Comparison of ENCODE assay signal across 7 cellular contexts in the genomic region with DNA sequence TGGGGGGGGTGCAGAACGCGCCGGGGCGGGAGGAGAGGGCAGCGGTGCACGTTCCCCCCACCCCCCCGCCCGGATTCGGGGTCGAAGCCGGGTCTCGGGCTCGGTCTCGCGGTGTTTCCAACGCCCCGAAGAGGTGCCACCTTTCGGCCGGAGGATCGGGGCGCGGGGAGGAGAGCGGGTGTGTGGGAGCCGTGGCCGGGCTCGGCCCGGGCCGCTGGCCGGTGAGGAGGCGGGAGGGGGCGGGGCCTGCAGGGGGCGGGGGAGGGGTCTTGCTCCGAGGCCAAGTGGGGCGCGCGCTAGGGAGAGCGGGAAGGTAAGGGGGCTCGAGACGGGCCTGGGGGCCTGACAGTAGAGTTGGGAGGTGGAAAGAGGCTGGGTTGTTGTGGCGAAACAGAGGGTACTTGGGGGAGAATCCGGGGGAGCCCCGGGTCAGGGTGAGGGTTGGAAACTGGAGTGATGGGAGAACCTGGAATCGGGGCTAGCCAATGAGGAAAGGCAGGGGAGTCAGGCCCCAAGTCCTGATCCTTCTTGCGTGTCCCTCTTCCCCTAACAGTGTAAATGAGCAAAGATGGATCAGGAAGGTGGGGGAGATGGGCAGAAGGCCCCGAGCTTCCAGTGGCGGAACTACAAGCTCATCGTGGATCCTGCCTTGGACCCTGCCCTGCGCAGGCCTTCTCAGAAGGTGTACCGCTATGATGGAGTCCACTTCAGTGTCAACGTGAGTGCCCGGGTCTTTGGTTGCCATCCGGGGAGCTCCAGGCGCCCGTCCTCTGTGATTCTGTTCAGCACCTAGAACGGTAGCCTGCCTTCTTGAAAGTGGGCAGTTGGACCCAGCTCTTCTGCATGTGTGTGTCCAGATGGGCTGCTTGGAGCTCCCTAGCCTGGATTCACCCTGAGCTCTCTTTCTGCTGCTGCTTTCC. TPM values are rescaled to one million over a fixed set of nuclear protein-coding genes. Genes with fewer than 3 reads are reported as not detected.
DNase-seq lines count a peak whose midpoint lies in the region; ATAC-seq and TF ChIP-seq lines count a peak whose summit lies in the region.

No MANE protein-coding gene starts in this region.

- H3K4me2 ChIP-seq in fibroblast of lung (ENCODE audit: extremely low read depth, insufficient read depth, low read length), result peak overlapping the region; percentile 92

- H3K27ac Mint-ChIP-seq in nephron progenitor cell, result peak overlapping the region; percentile 74

- H2AFZ ChIP-seq in fibroblast of lung (ENCODE audit: low read length), result no peak overlapping the region

- peak; percentile 44 for DNase-seq in HK-2 (ENCODE audit: unreplicated experiment)
- DNase-seq in fibroblast of lung (ENCODE audit: low read depth in 2 of 2), result peak; percentile 39 to 59
- DNase-seq in nephron progenitor cell, result no peak

- H3K27ac ChIP-seq in VCaP (peak overlapping the region; percentile 90), fibroblast of lung (ENCODE audit: insufficient read depth, low read length) (peak overlapping the region; percentile 69)

- peaks cover 35% of the 10 kb centered on the region for H3K4me1 Mint-ChIP-seq in nephron progenitor cell

- ATAC-seq in GM19468 (IDR thresholded peaks at IDR 0.05; ENCODE audit: extremely low read depth, unreplicated experiment) (peak; percentile 7), GM18870 (IDR thresholded peaks at IDR 0.05; ENCODE audit: unreplicated experiment) (no peak)

- no peaks in the 10 kb centered on the region for H3K27me3 ChIP-seq in fibroblast of lung (ENCODE audit: control insufficient read depth, insufficient read depth, low read length)

- H3K4me1 ChIP-seq in ES-I3 (ENCODE audit: insufficient read depth, low read length), result no peaks in the 10 kb centered on the region; the same call in 1 of the 2 replicates
- H3K4me1 ChIP-seq in fibroblast of lung (ENCODE audit: control insufficient read depth, extremely low read depth, insufficient read depth, low read length), result peaks cover 3% of the 10 kb centered on the region

- H4K20me1 ChIP-seq in fibroblast of lung (ENCODE audit: control insufficient read depth, extremely low read depth, insufficient read depth, low read length), result no peaks in the 10 kb centered on the region

- TF ChIP-seq CTCF in VCaP (conservative IDR thresholded peaks at IDR 0.05) (no peak), fibroblast of lung (conservative IDR thresholded peaks at IDR 0.05 in 1 of 2, IDR thresholded peaks at IDR 0.05 in 1 of 2; ENCODE audit: low read depth in 1 of 2, low read length in 2 of 2) (no peak), nephron progenitor cell (IDR thresholded peaks at IDR 0.05) (no peak)

- peak overlapping the region; percentile 76 to 94 (median 80) for H3K4me3 ChIP-seq in fibroblast of lung (replicated peaks in 1 of 4; ENCODE audit: control extremely low read depth in 1 of 4, insufficient read depth in 1 of 4, low read depth in 3 of 4, low read length in 4 of 4)

- H3K36me3 ChIP-seq in ES-I3 (ENCODE audit: insufficient read depth, low read length) (peaks cover 12% of the 10 kb centered on the region), fibroblast of lung (ENCODE audit: control insufficient read depth, insufficient read depth, low read length) (peaks cover 17% of the 10 kb centered on the region)

- H3K4me3 Mint-ChIP-seq in nephron progenitor cell, result peak overlapping the region; percentile 94

- peaks cover 12% of the 10 kb centered on the region for H3K79me2 ChIP-seq in fibroblast of lung (ENCODE audit: control insufficient read depth, insufficient read depth, low read length)

- H3K9ac ChIP-seq in ES-I3 (ENCODE audit: low read depth, low read length), result peak overlapping the region; percentile 95
- H3K9ac ChIP-seq in fibroblast of lung (ENCODE audit: insufficient read depth, low read length), result peak overlapping the region; percentile 100

- H3K36me3 Mint-ChIP-seq in nephron progenitor cell (ENCODE audit: low read depth), result peaks cover 42% of the 10 kb centered on the region

- H3K27me3 Mint-ChIP-seq in nephron progenitor cell (ENCODE audit: low read depth, poor library complexity), result peaks cover 4% of the 10 kb centered on the region

- no peaks in the 10 kb centered on the region for H3K9me3 ChIP-seq in ES-I3 (ENCODE audit: control insufficient read depth, insufficient read depth, low read length)
- H3K9me3 ChIP-seq in fibroblast of lung (ENCODE audit: control insufficient read depth, insufficient read depth, low read depth, low read length), result no peaks in the 10 kb centered on the region

- H3K9me3 Mint-ChIP-seq in nephron progenitor cell, result no peaks in the 10 kb centered on the region

RNA-seq across cellular contexts. Expression of a gene that starts 0.9 kb away (rescaled TPM):
- 1.5 and 3.5 TPM in 2 replicates for total RNA-seq in fibroblast of lung
- 1.4 and 2.3 TPM in 2 replicates for polyA plus RNA-seq in fibroblast of lung
- polyA plus RNA-seq in fibroblast of lung (2012), result 9.6 and 10.0 TPM in 2 replicates
- polyA minus RNA-seq in fibroblast of lung (ENCODE audit: low replicate concordance), result 7.0 and 16.1 TPM in 2 replicates

RNA-seq across cellular contexts. Expression of a gene that starts 9.6 kb away (rescaled TPM):
- 44.2 and 74.1 TPM in 2 replicates for total RNA-seq in fibroblast of lung
- polyA plus RNA-seq in fibroblast of lung, result 24.6 and 41.1 TPM in 2 replicates
- 19.0 and 29.7 TPM in 2 replicates for polyA plus RNA-seq in fibroblast of lung (2012)
- 35.2 and 72.6 TPM in 2 replicates for polyA minus RNA-seq in fibroblast of lung (ENCODE audit: low replicate concordance)

RNA-seq across cellular contexts. Expression of a gene that starts 26.6 kb away (rescaled TPM):
- total RNA-seq in fibroblast of lung, result 32.9 and 47.9 TPM in 2 replicates
- 13.2 and 15.9 TPM in 2 replicates for polyA plus RNA-seq in fibroblast of lung
- 15.9 and 22.1 TPM in 2 replicates for polyA plus RNA-seq in fibroblast of lung (2012)
- 54.4 and 72.1 TPM in 2 replicates for polyA minus RNA-seq in fibroblast of lung (ENCODE audit: low replicate concordance)

RNA-seq across cellular contexts. Expression of a gene that starts 35.1 kb away (rescaled TPM):
- 13.1 and 14.5 TPM in 2 replicates for total RNA-seq in fibroblast of lung
- 3.1 and 3.9 TPM in 2 replicates for polyA plus RNA-seq in fibroblast of lung
- polyA plus RNA-seq in fibroblast of lung (2012), result 9.6 and 12.5 TPM in 2 replicates
- polyA minus RNA-seq in fibroblast of lung (ENCODE audit: low replicate concordance), result 6.6 and 7.8 TPM in 2 replicates

RNA-seq across cellular contexts. Expression of a gene that starts 52.0 kb away (rescaled TPM):
- 1.3 and 2.1 TPM in 2 replicates for total RNA-seq in fibroblast of lung
- polyA plus RNA-seq in fibroblast of lung, result 1.3 and 4.2 TPM in 2 replicates
- 1.4 and 4.5 TPM in 2 replicates for polyA plus RNA-seq in fibroblast of lung (2012)
- polyA minus RNA-seq in fibroblast of lung (ENCODE audit: low replicate concordance), result 8.1 and 15.3 TPM in 2 replicates
